Comparison of ENCODE assay signal across 19 cellular contexts in genomic region chr12:88566430-88566829, GRCh38. TPM values are rescaled to one million over a fixed set of nuclear protein-coding genes. Genes with fewer than 3 reads are reported as not detected.
DNase-seq lines count a peak whose midpoint lies in the region; ATAC-seq, FAIRE-seq and TF ChIP-seq lines count a peak whose summit lies in the region.
"Had no signal": no experiment of that assay in that cellular context is flagged by ENCODE, and none has a peak within 500 bp of the region (broad histone marks: within the 10 kb centered on the region; RNA-seq: fewer than 3 reads in every experiment).

No MANE protein-coding gene starts in this region.

- no peak for TF ChIP-seq EP300 in suprapubic skin (IDR thresholded peaks at IDR 0.05)

- H3K4me1 ChIP-seq in pancreas, result peaks cover 0 to 12% (median 9%) of the 10 kb centered on the region in 3 donors
- H3K4me1 ChIP-seq in suprapubic skin, result peaks cover 46% of the 10 kb centered on the region

- H3K27me3 ChIP-seq in pancreas, result no peaks in the 10 kb centered on the region
- H3K27me3 ChIP-seq in suprapubic skin, result no peaks in the 10 kb centered on the region
- H3K27me3 ChIP-seq: gastrocnemius medialis, neutrophil had no signal

- intact Hi-C loops in pancreas (cut with DNase I), result no loop called here

- H3K27ac ChIP-seq in pancreas (no peak overlapping the region), suprapubic skin (no peak overlapping the region)
- H3K27ac ChIP-seq: gastrocnemius medialis, neutrophil had no signal

- H3K36me3 ChIP-seq in pancreas, result no peaks in the 10 kb centered on the region
- H3K36me3 ChIP-seq in suprapubic skin, result no peaks in the 10 kb centered on the region
- H3K36me3 ChIP-seq: gastrocnemius medialis, neutrophil had no signal

- DNase-seq in EL (peak; percentile 44), OCI-M1 (lab: John Stamatoyannopoulos, UW) (peak; percentile 89), fibroblast of pulmonary artery (ENCODE audit: low read depth) (peak; percentile 55), pancreas (no peak), suprapubic skin (ENCODE audit: low spot score in 2 of 2) (no peak)
- DNase-seq: activated CD4-positive, alpha-beta T cell treated with anti-CD3 and anti-CD28 coated beads, Interleukin-2, amount 10 ng/mL, durations not matched to agents 7 days and 5 days; activated T-cell treated with anti-CD3 and anti-CD28 coated beads, Interleukin-2, amount 50 U/mL, for 1 hour; endodermal cell; gastrocnemius medialis; NCI-H1694 treated with DMSO at 0.1 percent for 48 hours; NCI-H446 treated with DMSO at 0.1 percent for 48 hours; stimulated activated CD4-positive, alpha-beta T cell treated with anti-CD3 and anti-CD28 coated beads, Interleukin-4, amount 100 ng/mL, for 1 hour; stimulated activated CD8-positive, alpha-beta memory T cell treated with anti-CD3 and anti-CD28 coated beads, Interleukin-4, amount 100 ng/mL, for 48 hours had no signal

- H3K4me3 ChIP-seq in fibroblast of pulmonary artery (replicated peaks; ENCODE audit: low read depth, low read length), result no peak overlapping the region
- H3K4me3 ChIP-seq in pancreas, result no peak overlapping the region
- no peak overlapping the region for H3K4me3 ChIP-seq in suprapubic skin
- H3K4me3 ChIP-seq: gastrocnemius medialis had no signal

- TF ChIP-seq POLR2A in suprapubic skin (IDR thresholded peaks at IDR 0.05) (no peak), GM18505 (IDR thresholded peaks at IDR 0.05; ENCODE audit: borderline replicate concordance, extremely low read depth, insufficient read depth, insufficient read length) (no peak)

- FAIRE-seq in pancreas (lab: Jason Lieb, UNC), result no peak
- FAIRE-seq: GM18507 had no signal

- TF ChIP-seq CTCF in fibroblast of pulmonary artery (IDR thresholded peaks at IDR 0.05; ENCODE audit: low read length, missing control alignments) (no peak), pancreas (IDR thresholded peaks at IDR 0.05) (no peak), suprapubic skin (IDR thresholded peaks at IDR 0.05) (no peak)

- no peaks in the 10 kb centered on the region for H3K9me3 ChIP-seq in pancreas
- H3K9me3 ChIP-seq in suprapubic skin, result no peaks in the 10 kb centered on the region
- H3K9me3 ChIP-seq: gastrocnemius medialis, neutrophil had no signal

- ATAC-seq in pancreas (peak in 3 of 4 donors; percentile 63 to 71 (median 69)), GM21367 (IDR thresholded peaks at IDR 0.05; ENCODE audit: unreplicated experiment) (no peak), GM18505 (IDR thresholded peaks at IDR 0.05; ENCODE audit: unreplicated experiment) (no peak), GM21447 (IDR thresholded peaks at IDR 0.05; ENCODE audit: unreplicated experiment) (no peak)
- ATAC-seq: activated naive CD4-positive, alpha-beta T cell treated with anti-CD3 and anti-CD28 coated beads, Interleukin-2, amount 50 U/mL, for 72 hours; gastrocnemius medialis had no signal

- WGBS in pancreas, 2 donors, result 33 to 35% methylated on average over 4 of the region's 4 CpGs
- WGBS in suprapubic skin, result 69% methylated on average over 4 of the region's 4 CpGs

RNA-seq across cellular contexts. Expression of gene KITLG, which starts 13.8 kb away (rescaled TPM):
- total RNA-seq in pancreas (10 to 100 TPM in 2 of 6 donors, 1 to 10 TPM in 4; 3.0 to 14.3 (median 6.0) TPM), suprapubic skin (10 to 100 TPM; 10.5 to 17.6 (median 12.6) TPM)
- polyA plus RNA-seq in pancreas, result 1 to 10 TPM; 1.5 to 2.4 TPM
- total RNA-seq: activated naive CD4-positive, alpha-beta T cell treated with anti-CD3 and anti-CD28 coated beads, Interleukin-2, amount 50 U/mL, for 72 hours had no signal

Comparison
In these comparisons a context has a peak if more than half of its experiments do, and no peak if none do; other contexts are left out.
1. DNase-seq: peak in EL (single experiment), OCI-M1 (single experiment) and fibroblast of pulmonary artery (single experiment); none in pancreas (0 of 6) and suprapubic skin (0 of 2).
2. ATAC-seq: peak in pancreas (3 of 4); none in GM21367 (single experiment), GM18505 (single experiment) and GM21447 (single experiment).